ENCODE assay signal across 14 cellular contexts in genomic region chr2:86861628-86862379, GRCh38. TPM values are rescaled to one million over a fixed set of nuclear protein-coding genes. Genes with fewer than 3 reads are reported as not detected.
DNase-seq lines count a peak whose midpoint lies in the region; ATAC-seq and TF ChIP-seq lines count a peak whose summit lies in the region.
"Not testable (repeated sequence)": the region's sequence is repeated elsewhere in the genome, so short reads cannot be mapped to it uniquely, and the experiment has no call there.
"Had no signal": no experiment of that assay in that cellular context is flagged by ENCODE, and none has a peak within 500 bp of the region (broad histone marks: within the 10 kb centered on the region; RNA-seq: fewer than 3 reads in every experiment).

TSS of gene CD8B (minus strand) at chr2:86861886. CDS start at chr2:86861865, 21 bp downstream.

- TF ChIP-seq RAD21 in SK-N-SH (IDR thresholded peaks at IDR 0.05; ENCODE audit: low read length): not testable (repeated sequence)

- H3K4me2 ChIP-seq in H9 (ENCODE audit: insufficient read depth, insufficient read length, low read length); SK-N-SH: not testable (repeated sequence)

- not testable (repeated sequence) for H2AFZ ChIP-seq in H9 (ENCODE audit: low read length); SK-N-SH (ENCODE audit: low read depth)

- H2BK20ac ChIP-seq in H9 (ENCODE audit: low read depth, low read length, poor library complexity, severe bottlenecking): not testable (repeated sequence)

- H4K8ac ChIP-seq in H9 (replicated peaks; ENCODE audit: insufficient read length, low read depth, low read length): not testable (repeated sequence)

- H3K4me3 Mint-ChIP-seq in H9 (peak within 1 kb of the TSS; percentile 50 to 73), natural killer cell (peak within 1 kb of the TSS; percentile 47)
- H3K4me3 Mint-ChIP-seq in activated naive CD4-positive, alpha-beta T cell treated with anti-CD3 and anti-CD28 coated beads, Interleukin-2, amount 10 ng/mL, durations not matched to agents 7 days and 5 days: peak within 1 kb of the TSS; percentile 28
- peak within 1 kb of the TSS; percentile 76 for H3K4me3 Mint-ChIP-seq in stimulated activated effector memory CD8-positive, alpha-beta T cell treated with anti-CD3 and anti-CD28 coated beads, Interleukin-12 subunit alpha, Interleukin-12 subunit beta, amount 100 ng/mL, for 72 hours

- not testable (repeated sequence) for H3K56ac ChIP-seq in H9 (ENCODE audit: insufficient read length, low read depth, low read length)

- H3K18ac ChIP-seq in H9 (ENCODE audit: insufficient read length, low read depth, low read length): not testable (repeated sequence)

- CTCF ChIA-PET in SK-N-SH (lab: Yijun Ruan, JAX); activated naive CD4-positive, alpha-beta T cell treated with anti-CD3 and anti-CD28 coated beads, Interleukin-2, amount 10 ng/mL, durations not matched to agents 7 days and 5 days (lab: Charles Lee): not testable (repeated sequence)

- not testable (repeated sequence) for H3K9me3 Mint-ChIP-seq in H9; activated naive CD4-positive, alpha-beta T cell treated with anti-CD3 and anti-CD28 coated beads, Interleukin-2, amount 10 ng/mL, durations not matched to agents 7 days and 5 days; natural killer cell; stimulated activated effector memory CD8-positive, alpha-beta T cell treated with anti-CD3 and anti-CD28 coated beads, Interleukin-12 subunit alpha, Interleukin-12 subunit beta, amount 100 ng/mL, for 72 hours

- intact Hi-C loops in natural killer cell (cut with micrococcal nuclease): not testable (repeated sequence)

- no CpG with 5 or more reads among the region's 55 CpGs for WGBS in H9 (ENCODE audit: extremely low coverage, insufficient read length, low lambda C conversion rate)
- 8% methylated on average over 2 of the region's 55 CpGs for WGBS in SK-N-SH (ENCODE audit: low lambda C conversion rate)
- 3 to 7% methylated on average over 29 to 50 of the region's 55 CpGs for WGBS in esophagus, 2 donors
- no CpG with 5 or more reads among the region's 55 CpGs for WGBS in iPS DF 6.9 (ENCODE audit: insufficient coverage, insufficient read length)

- H3K79me1 ChIP-seq in H9 (ENCODE audit: insufficient read depth, low read depth, low read length, poor library complexity, severe bottlenecking): not testable (repeated sequence)

- not testable (repeated sequence) for TF ChIP-seq CTCF in H9 (conservative IDR thresholded peaks at IDR 0.05); SK-N-SH (IDR thresholded peaks at IDR 0.05); natural killer cell (IDR thresholded peaks at IDR 0.05)

- not testable (repeated sequence) for H3K4me1 ChIP-seq in H9 (ENCODE audit: insufficient read depth, low read length); SK-N-SH (ENCODE audit: control insufficient read depth in 1 of 2, insufficient read depth in 2 of 2, low read depth in 1 of 2, low read length in 1 of 2); esophagus (ENCODE audit: control insufficient read depth in 2 of 2, insufficient read depth in 2 of 2, low read length in 1 of 2); iPS DF 6.9 (ENCODE audit: control insufficient read depth, insufficient read depth, low read length)

- H3K36me3 Mint-ChIP-seq in H9 (ENCODE audit: insufficient read depth in 1 of 3, low read depth in 3 of 3); activated naive CD4-positive, alpha-beta T cell treated with anti-CD3 and anti-CD28 coated beads, Interleukin-2, amount 10 ng/mL, durations not matched to agents 7 days and 5 days; natural killer cell: not testable (repeated sequence)
- peaks cover 14% of the 10 kb centered on the region for H3K36me3 Mint-ChIP-seq in stimulated activated effector memory CD8-positive, alpha-beta T cell treated with anti-CD3 and anti-CD28 coated beads, Interleukin-12 subunit alpha, Interleukin-12 subunit beta, amount 100 ng/mL, for 72 hours

- H3K4me3 ChIP-seq in SK-N-SH (ENCODE audit: low read depth in 2 of 2, low read length in 1 of 2): not testable (repeated sequence)
- peak within 1 kb of the TSS; percentile 11 to 35 for H3K4me3 ChIP-seq in esophagus (ENCODE audit: low read depth in 1 of 2, low read length in 2 of 2)
- peak within 1 kb of the TSS; percentile 14; the same call in 1 of the 2 replicates for H3K4me3 ChIP-seq in iPS DF 6.9 (ENCODE audit: low read length)

- not testable (repeated sequence) for H2AK5ac ChIP-seq in H9 (ENCODE audit: insufficient read length, low read length)

- H3T11ph ChIP-seq in H9 (ENCODE audit: low read length): not testable (repeated sequence)

- H3K36me3 ChIP-seq in SK-N-SH (replicated peaks in 1 of 2; ENCODE audit: control insufficient read depth in 1 of 2, insufficient read depth in 2 of 2, low read length in 1 of 2); esophagus (ENCODE audit: control insufficient read depth in 2 of 2, insufficient read depth in 2 of 2, low read length in 1 of 2); iPS DF 6.9 (ENCODE audit: control insufficient read depth, insufficient read depth, low read length): not testable (repeated sequence)

- H3K9ac ChIP-seq in H9 (ENCODE audit: extremely low read depth, insufficient read length, low read length); SK-N-SH: not testable (repeated sequence)

- H3K4ac ChIP-seq in H9 (ENCODE audit: low read depth, low read length): not testable (repeated sequence)

- H3K27me3 Mint-ChIP-seq in H9 (ENCODE audit: low read depth): peaks cover 36% of the 10 kb centered on the region
- peaks cover 41% of the 10 kb centered on the region for H3K27me3 Mint-ChIP-seq in activated naive CD4-positive, alpha-beta T cell treated with anti-CD3 and anti-CD28 coated beads, Interleukin-2, amount 10 ng/mL, durations not matched to agents 7 days and 5 days
- H3K27me3 Mint-ChIP-seq in natural killer cell (ENCODE audit: low read depth in 2 of 2): not testable (repeated sequence)

- not testable (repeated sequence) for H3F3A ChIP-seq in SK-N-SH (replicated peaks; ENCODE audit: insufficient read depth)

- peak in 2 of 3 donors; percentile 39 to 43 for ATAC-seq in natural killer cell
- peak; percentile 55 for ATAC-seq in stimulated activated effector memory CD8-positive, alpha-beta T cell treated with anti-CD3 and anti-CD28 coated beads, Interleukin-12 subunit alpha, Interleukin-12 subunit beta, amount 100 ng/mL, for 72 hours

- not testable (repeated sequence) for H3K9me3 ChIP-seq in H9 (ENCODE audit: control insufficient read depth, low read depth, low read length); SK-N-SH; esophagus (ENCODE audit: control insufficient read depth in 2 of 2, insufficient read depth in 1 of 2, low read depth in 1 of 2, low read length in 1 of 2); iPS DF 6.9 (ENCODE audit: control insufficient read depth, insufficient read depth, low read length)

- H3K14ac ChIP-seq in H9 (ENCODE audit: insufficient read depth, low read length): not testable (repeated sequence)

- not testable (repeated sequence) for H3K27ac ChIP-seq in H9 (ENCODE audit: insufficient read length, low read depth, low read length); SK-N-SH (ENCODE audit: low read depth in 2 of 2, low read length in 1 of 2); esophagus (ENCODE audit: low read depth in 2 of 2, low read length in 1 of 2); iPS DF 6.9 (ENCODE audit: low read length)

- not testable (repeated sequence) for H4K20me1 ChIP-seq in H9 (ENCODE audit: control insufficient read depth, insufficient read depth, insufficient read length); SK-N-SH (ENCODE audit: insufficient read depth)

- not testable (repeated sequence) for H3K27me3 ChIP-seq in H9 (ENCODE audit: insufficient read depth, low read length); SK-N-SH (ENCODE audit: insufficient read depth); esophagus (ENCODE audit: control insufficient read depth in 1 of 2, insufficient read depth in 2 of 2, low read length in 2 of 2); iPS DF 6.9 (ENCODE audit: control insufficient read depth, insufficient read depth, low read length)

- not testable (repeated sequence) for H2BK15ac ChIP-seq in H9 (ENCODE audit: low read depth, low read length)

- TF ChIP-seq EP300 in SK-N-SH (IDR thresholded peaks at IDR 0.05; ENCODE audit: borderline replicate concordance in 1 of 2, low read depth in 1 of 2, low read length in 1 of 2): not testable (repeated sequence)

- not testable (repeated sequence) for H3K23me2 ChIP-seq in H9 (ENCODE audit: insufficient read length, low read depth, low read length, poor library complexity, severe bottlenecking)

- POLR2A ChIA-PET in SK-N-SH (lab: Yijun Ruan, JAX): not testable (repeated sequence)

- H3K4me1 Mint-ChIP-seq in H9; activated naive CD4-positive, alpha-beta T cell treated with anti-CD3 and anti-CD28 coated beads, Interleukin-2, amount 10 ng/mL, durations not matched to agents 7 days and 5 days; natural killer cell: not testable (repeated sequence)
- peaks cover 14% of the 10 kb centered on the region for H3K4me1 Mint-ChIP-seq in stimulated activated effector memory CD8-positive, alpha-beta T cell treated with anti-CD3 and anti-CD28 coated beads, Interleukin-12 subunit alpha, Interleukin-12 subunit beta, amount 100 ng/mL, for 72 hours

- H4K91ac ChIP-seq in H9 (ENCODE audit: insufficient read length, low read depth, low read length): not testable (repeated sequence)

- H2BK5ac ChIP-seq in H9 (ENCODE audit: insufficient read length, low read length): not testable (repeated sequence)

- not testable (repeated sequence) for H2BK12ac ChIP-seq in H9 (ENCODE audit: insufficient read length, low read depth, low read length)

- not testable (repeated sequence) for H3K9me2 ChIP-seq in SK-N-SH

- H3K23ac ChIP-seq in H9 (ENCODE audit: insufficient read length, low read depth, low read length): not testable (repeated sequence)

- DNase-seq in H9 (peak; percentile 43), SK-N-SH (peak; percentile 20)
- DNase-seq in activated naive CD4-positive, alpha-beta T cell treated with anti-CD3 and anti-CD28 coated beads, Interleukin-2, amount 10 ng/mL, durations not matched to agents 7 days and 5 days; iPS DF 6.9 (ENCODE audit: low read depth, low spot score); natural killer cell; stimulated activated effector memory CD8-positive, alpha-beta T cell treated with anti-CD3 and anti-CD28 coated beads, Interleukin-12 subunit alpha, Interleukin-12 subunit beta, amount 100 ng/mL, for 72 hours (ENCODE audit: low spot score in 2 of 2): not testable (repeated sequence)

- not testable (repeated sequence) for H4K5ac ChIP-seq in H9 (ENCODE audit: insufficient read length, low read depth, low read length)

- not testable (repeated sequence) for H3K79me2 ChIP-seq in H9 (ENCODE audit: insufficient read depth, low read length); SK-N-SH (ENCODE audit: insufficient read depth)

- H2BK120ac ChIP-seq in H9 (ENCODE audit: low read depth, low read length, poor library complexity, severe bottlenecking): not testable (repeated sequence)

- H3K27ac Mint-ChIP-seq in H9; activated naive CD4-positive, alpha-beta T cell treated with anti-CD3 and anti-CD28 coated beads, Interleukin-2, amount 10 ng/mL, durations not matched to agents 7 days and 5 days; natural killer cell: not testable (repeated sequence)
- H3K27ac Mint-ChIP-seq in stimulated activated effector memory CD8-positive, alpha-beta T cell treated with anti-CD3 and anti-CD28 coated beads, Interleukin-12 subunit alpha, Interleukin-12 subunit beta, amount 100 ng/mL, for 72 hours: peak within 1 kb of the TSS; percentile 87

RNA-seq across cellular contexts. Expression of gene CD8B, which starts in this region (rescaled TPM):
- total RNA-seq in H9 (2021): 0.24 TPM in 1 of 2 replicates, not detected in the other
- not detected in 2 replicates for polyA plus RNA-seq in SK-N-SH (2012; rRNA removed)
- polyA plus RNA-seq in SK-N-SH (2012; cell fraction: cytosol; rRNA removed): not detected in 2 replicates
- polyA plus RNA-seq in SK-N-SH (2012; cell fraction: nucleus; rRNA removed): not detected in 2 replicates
- 1 to 10 TPM; 1.6 to 1.7 TPM for polyA plus RNA-seq in esophagus
- 10 to 100 TPM in 1 of 3 donors, 1 to 10 TPM in 2; 1.9 to 22.7 (median 6.0) TPM for total RNA-seq in natural killer cell
- total RNA-seq: chondrocyte, fibroblast of lung, HFFc6, HT1080, neural crest cell, SJSA1, T-helper 17 cell had no signal
- polyA plus RNA-seq: fibroblast of lung had no signal

Comparison
In these comparisons a context has a peak if more than half of its experiments do, and no peak if none do; other contexts are left out.
1. Peak in DNase-seq in H9; RNA of the gene not detected or under 1 TPM.
2. Peak in DNase-seq in SK-N-SH; RNA of the gene not detected or under 1 TPM.